In genomic region chr5:103764403-103764802, GRCh38 we compare ENCODE assay signal across 35 cellular contexts.
"Had no signal": no experiment of that assay in that cellular context is flagged by ENCODE, and none has a peak within 500 bp of the region (broad histone marks: within the 10 kb centered on the region; RNA-seq: fewer than 3 reads in every experiment).

No MANE protein-coding gene starts in this region.

- H3K9me3 ChIP-seq: body of pancreas, breast epithelium had no signal

- H3K4me1 Mint-ChIP-seq: activated B cell treated with CpG ODN at 0.5 μM for 24 hours; activated CD4-positive, alpha-beta T cell treated with anti-CD3 and anti-CD28 coated beads, Interleukin-2, amount 10 ng/mL, durations not matched to agents 24 days and 14 days; activated naive CD8-positive, alpha-beta T cell treated with anti-CD3 and anti-CD28 coated beads, Interleukin-2, amount 10 ng/mL, durations not matched to agents 7 days and 5 days; activated naive CD8-positive, alpha-beta T cell treated with anti-CD3 and anti-CD28 coated beads, Interleukin-2, amount 50 U/mL, for 24 hours; activated T-helper 17 cell treated with anti-CD3 and anti-CD28 coated beads, Interleukin-2, amount 50 U/mL, for 72 hours had no signal

- H3K4me3 Mint-ChIP-seq: activated B cell treated with CpG ODN at 0.5 μM for 24 hours; activated CD4-positive, alpha-beta memory T cell treated with anti-CD3 and anti-CD28 coated beads for 36 hours; activated CD4-positive, alpha-beta T cell treated with anti-CD3 and anti-CD28 coated beads, Interleukin-2, amount 10 ng/mL, durations not matched to agents 24 days and 14 days; activated CD8-positive, alpha-beta T cell treated with anti-CD3 and anti-CD28 coated beads for 36 hours; activated naive CD4-positive, alpha-beta T cell treated with anti-CD3 and anti-CD28 coated beads for 36 hours; activated naive CD8-positive, alpha-beta T cell treated with anti-CD3 and anti-CD28 coated beads, Interleukin-2, amount 10 ng/mL, durations not matched to agents 7 days and 5 days; activated naive CD8-positive, alpha-beta T cell treated with anti-CD3 and anti-CD28 coated beads, Interleukin-2, amount 50 U/mL, for 24 hours; activated T-cell treated with anti-CD3 and anti-CD28 coated beads, Interleukin-2, amount 50 U/mL, for 4 hours; activated T-cell treated with anti-CD3 and anti-CD28 coated beads, Interleukin-2, amount 50 U/mL, for 72 hours; activated T-helper 1 cell treated with anti-CD3 and anti-CD28 coated beads, Interleukin-12 subunit alpha, Interleukin-12 subunit beta, Interleukin-2, Interleukin-4 antibody, amounts not matched to agents 30 ng/mL and 10 ng/mL and 1 ng/mL, durations not matched to agents 14 hours and 24 hours and 36 hours; activated T-helper 17 cell treated with anti-CD3 and anti-CD28 coated beads, Interleukin-2, amount 50 U/mL, for 72 hours; T-helper 1 cell treated with Interleukin-12 subunit alpha and Interleukin-12 subunit beta and Interleukin-4 antibody, amounts not matched to agents 30 μg/mL and 1 μg/mL, for 36 hours; T-helper 2 cell treated with Interferon-gamma antibody and Interleukin-4, amounts not matched to agents 5 μg/mL and 100 μg/mL, for 36 hours had no signal

- H3K27ac Mint-ChIP-seq: activated B cell treated with CpG ODN at 0.5 μM for 24 hours; activated CD4-positive, alpha-beta memory T cell treated with anti-CD3 and anti-CD28 coated beads for 36 hours; activated CD4-positive, alpha-beta T cell treated with anti-CD3 and anti-CD28 coated beads, Interleukin-2, amount 10 ng/mL, durations not matched to agents 24 days and 14 days; activated CD8-positive, alpha-beta T cell treated with anti-CD3 and anti-CD28 coated beads for 36 hours; activated naive CD4-positive, alpha-beta T cell treated with anti-CD3 and anti-CD28 coated beads for 36 hours; activated naive CD4-positive, alpha-beta T cell treated with anti-CD3 and anti-CD28 coated beads, Interleukin-2, amount 50 U/mL, for 72 hours; activated naive CD8-positive, alpha-beta T cell treated with anti-CD3 and anti-CD28 coated beads, Interleukin-2, amount 10 ng/mL, durations not matched to agents 7 days and 5 days; activated naive CD8-positive, alpha-beta T cell treated with anti-CD3 and anti-CD28 coated beads, Interleukin-2, amount 50 U/mL, for 24 hours; activated T-cell treated with anti-CD3 and anti-CD28 coated beads, Interleukin-2, amount 50 U/mL, for 72 hours; activated T-helper 1 cell treated with anti-CD3 and anti-CD28 coated beads, Interleukin-12 subunit alpha, Interleukin-12 subunit beta, Interleukin-2, Interleukin-4 antibody, amounts not matched to agents 30 ng/mL and 10 ng/mL and 1 ng/mL, durations not matched to agents 14 hours and 24 hours and 36 hours; activated T-helper 17 cell treated with anti-CD3 and anti-CD28 coated beads, Interleukin-2, amount 50 U/mL, for 72 hours; T-helper 1 cell treated with Interleukin-12 subunit alpha and Interleukin-12 subunit beta and Interleukin-4 antibody, amounts not matched to agents 30 μg/mL and 1 μg/mL, for 36 hours; T-helper 2 cell treated with Interferon-gamma antibody and Interleukin-4, amounts not matched to agents 5 μg/mL and 100 μg/mL, for 36 hours had no signal

- H3K36me3 ChIP-seq: brain microvascular endothelial cell, breast epithelium had no signal

- ATAC-seq: activated CD8-positive, alpha-beta T cell treated with anti-CD3 and anti-CD28 coated beads for 36 hours; activated naive CD4-positive, alpha-beta T cell treated with anti-CD3 and anti-CD28 coated beads, Interleukin-2, amount 50 U/mL, for 72 hours; activated naive CD8-positive, alpha-beta T cell treated with anti-CD3 and anti-CD28 coated beads, Interleukin-2, amount 50 U/mL, for 24 hours; activated T-cell treated with anti-CD3 and anti-CD28 coated beads, Interleukin-2, amount 50 U/mL, for 4 hours; activated T-cell treated with anti-CD3 and anti-CD28 coated beads, Interleukin-2, amount 50 U/mL, for 72 hours; activated T-helper 17 cell treated with anti-CD3 and anti-CD28 coated beads, Interleukin-2, amount 50 U/mL, for 72 hours; body of pancreas had no signal

- H3K4me3 ChIP-seq: body of pancreas, breast epithelium had no signal

- DNase-seq: activated B cell treated with CpG ODN at 0.5 μM for 24 hours; activated CD4-positive, alpha-beta memory T cell treated with anti-CD3 and anti-CD28 coated beads for 36 hours; activated CD4-positive, alpha-beta T cell treated with anti-CD3 and anti-CD28 coated beads for 4 hours; activated CD4-positive, alpha-beta T cell treated with anti-CD3 and anti-CD28 coated beads, Interleukin-2, amount 10 ng/mL, durations not matched to agents 24 days and 14 days; activated CD4-positive, alpha-beta T cell treated with anti-CD3 and anti-CD28 coated beads, Interleukin-2, amount 50 U/mL, for 1 hour; activated CD4-positive, alpha-beta T cell treated with anti-CD3 and anti-CD28 coated beads, Interleukin-2, amount 50 U/mL, for 4 hours; activated CD4-positive, CD25-positive, alpha-beta regulatory T cell treated with anti-CD3 and anti-CD28 coated beads, Interleukin-2, amount 50 U/mL, for 72 hours; activated CD8-positive, alpha-beta memory T cell treated with anti-CD3 and anti-CD28 coated beads, Interleukin-2, amount 50 U/mL, for 4 hours; activated CD8-positive, alpha-beta T cell treated with anti-CD3 and anti-CD28 coated beads for 36 hours; activated effector memory CD4-positive, alpha-beta T cell treated with anti-CD3 and anti-CD28 coated beads, Interleukin-2, amount 50 U/mL, for 16 hours; activated gamma-delta T cell treated with Interleukin-2 at 50 U/mL for 16 hours; activated naive CD4-positive, alpha-beta T cell; activated naive CD4-positive, alpha-beta T cell treated with anti-CD3 and anti-CD28 coated beads for 36 hours; activated naive CD4-positive, alpha-beta T cell treated with anti-CD3 and anti-CD28 coated beads, Interleukin-2, amount 50 U/mL, for 16 hours; activated naive CD8-positive, alpha-beta T cell treated with anti-CD3 and anti-CD28 coated beads, Interleukin-2, amount 10 ng/mL, durations not matched to agents 7 days and 5 days; activated naive CD8-positive, alpha-beta T cell treated with anti-CD3 and anti-CD28 coated beads, Interleukin-2, amount 50 U/mL, for 24 hours; activated T-cell treated with anti-CD3 and anti-CD28 coated beads for 4 hours; activated T-cell treated with anti-CD3 and anti-CD28 coated beads, Interleukin-2, amount 50 U/mL, for 1 hour; activated T-cell treated with anti-CD3 and anti-CD28 coated beads, Interleukin-2, amount 50 U/mL, for 4 hours; activated T-cell treated with anti-CD3 and anti-CD28 coated beads, Interleukin-2, amount 50 U/mL, for 72 hours; amygdala; anterior cingulate cortex; body of pancreas; brain microvascular endothelial cell; central memory CD4-positive, alpha-beta T cell; T-helper 1 cell; T-helper 2 cell; T-helper 9 cell had no signal

- H3K9me3 Mint-ChIP-seq: activated CD4-positive, alpha-beta memory T cell treated with anti-CD3 and anti-CD28 coated beads for 36 hours; activated CD4-positive, alpha-beta T cell treated with anti-CD3 and anti-CD28 coated beads, Interleukin-2, amount 10 ng/mL, durations not matched to agents 24 days and 14 days; activated naive CD4-positive, alpha-beta T cell treated with anti-CD3 and anti-CD28 coated beads for 36 hours; activated naive CD8-positive, alpha-beta T cell treated with anti-CD3 and anti-CD28 coated beads, Interleukin-2, amount 10 ng/mL, durations not matched to agents 7 days and 5 days; activated T-helper 1 cell treated with anti-CD3 and anti-CD28 coated beads, Interleukin-12 subunit alpha, Interleukin-12 subunit beta, Interleukin-2, Interleukin-4 antibody, amounts not matched to agents 30 ng/mL and 10 ng/mL and 1 ng/mL, durations not matched to agents 14 hours and 24 hours and 36 hours; activated T-helper 17 cell treated with anti-CD3 and anti-CD28 coated beads, Interleukin-2, amount 50 U/mL, for 72 hours; T-helper 1 cell treated with Interleukin-12 subunit alpha and Interleukin-12 subunit beta and Interleukin-4 antibody, amounts not matched to agents 30 μg/mL and 1 μg/mL, for 36 hours; T-helper 2 cell treated with Interferon-gamma antibody and Interleukin-4, amounts not matched to agents 5 μg/mL and 100 μg/mL, for 36 hours had no signal

- H3K27ac ChIP-seq: body of pancreas, brain microvascular endothelial cell, breast epithelium, VCaP had no signal

- H3K4me1 ChIP-seq: body of pancreas, breast epithelium had no signal

- H3K27me3 Mint-ChIP-seq: activated B cell treated with CpG ODN at 0.5 μM for 24 hours; activated CD4-positive, alpha-beta memory T cell treated with anti-CD3 and anti-CD28 coated beads for 36 hours; activated CD4-positive, alpha-beta T cell treated with anti-CD3 and anti-CD28 coated beads, Interleukin-2, amount 10 ng/mL, durations not matched to agents 24 days and 14 days; activated CD8-positive, alpha-beta T cell treated with anti-CD3 and anti-CD28 coated beads for 36 hours; activated naive CD8-positive, alpha-beta T cell treated with anti-CD3 and anti-CD28 coated beads, Interleukin-2, amount 10 ng/mL, durations not matched to agents 7 days and 5 days; activated naive CD8-positive, alpha-beta T cell treated with anti-CD3 and anti-CD28 coated beads, Interleukin-2, amount 50 U/mL, for 24 hours; activated T-helper 17 cell treated with anti-CD3 and anti-CD28 coated beads, Interleukin-2, amount 50 U/mL, for 72 hours had no signal

- H3K27me3 ChIP-seq: body of pancreas, brain microvascular endothelial cell, breast epithelium had no signal
